8 cellular contexts compared by ENCODE assay signal in the genomic region with DNA sequence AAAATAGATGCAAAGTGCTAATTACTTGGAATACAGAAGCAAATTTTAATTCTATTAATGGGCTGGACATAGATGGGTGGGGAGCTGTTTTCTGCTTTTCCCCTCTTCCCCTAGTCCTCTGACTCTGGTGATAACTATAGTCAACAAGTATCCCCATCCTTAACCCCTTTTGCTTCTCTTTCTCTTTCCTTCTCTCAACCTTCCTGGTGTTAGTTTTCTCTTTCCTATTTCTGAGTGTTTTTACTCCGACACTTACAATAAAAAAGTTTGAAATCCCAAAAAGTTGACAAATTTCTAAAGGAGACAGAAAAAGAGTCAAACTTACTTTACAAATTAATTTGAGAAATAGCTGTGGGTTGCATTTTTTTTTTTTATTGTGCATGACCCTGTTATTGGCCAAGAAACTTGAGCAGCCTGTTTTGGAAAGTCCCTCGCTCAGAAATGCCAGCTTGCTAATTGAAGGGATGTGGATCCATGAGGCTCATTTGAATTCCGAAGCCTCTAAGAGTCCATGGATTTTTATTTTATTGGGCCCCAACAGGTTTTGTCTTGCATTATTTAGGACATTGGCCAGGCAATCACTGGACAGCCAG. TPM values are rescaled to one million over a fixed set of nuclear protein-coding genes. Genes with fewer than 3 reads are reported as not detected.
DNase-seq lines count a peak whose midpoint lies in the region; ATAC-seq and TF ChIP-seq lines count a peak whose summit lies in the region.

No MANE protein-coding gene starts in this region.

- TF ChIP-seq POLR2A in gastroesophageal sphincter (IDR thresholded peaks at IDR 0.05), result no peak

- CTCF ChIA-PET in activated CD4-positive, alpha-beta T cell treated with anti-CD3 and anti-CD28 coated beads for 36 hours (lab: Charles Lee), result interaction anchor here (0.6 to 6.3 kb wide), 10 partner anchors 8 to 247 kb away, joined by 3 to 53 read pairs (median 4); no protein-coding TSS in a partner anchor
- CTCF ChIA-PET in activated CD4-positive, alpha-beta memory T cell treated with anti-CD3 and anti-CD28 coated beads for 36 hours (lab: Charles Lee), result interaction anchor here (0.7 to 2.4 kb wide), 6 partner anchors 10 to 157 kb away, joined by 3 to 13 read pairs (median 3); no protein-coding TSS in a partner anchor

- H3K36me3 Mint-ChIP-seq in activated CD4-positive, alpha-beta T cell treated with anti-CD3 and anti-CD28 coated beads for 36 hours (ENCODE audit: low read depth), result peaks cover 6% of the 10 kb centered on the region
- peaks cover 30% of the 10 kb centered on the region for H3K36me3 Mint-ChIP-seq in activated CD4-positive, alpha-beta memory T cell treated with anti-CD3 and anti-CD28 coated beads for 36 hours

- H3K4me1 ChIP-seq in gastroesophageal sphincter (peaks cover 4 to 66% (median 6%) of the 10 kb centered on the region in 3 donors), subcutaneous abdominal adipose tissue (ENCODE audit: control insufficient read depth in 5 of 5, insufficient read depth in 5 of 5, low read length in 5 of 5) (peaks cover 0 to 35% (median 31%) of the 10 kb centered on the region in 5 donors)

- TF ChIP-seq CTCF in gastroesophageal sphincter (IDR thresholded peaks at IDR 0.05), result no peak

- H3K27ac Mint-ChIP-seq in activated CD4-positive, alpha-beta T cell treated with anti-CD3 and anti-CD28 coated beads for 36 hours, result peak overlapping the region; percentile 74
- H3K27ac Mint-ChIP-seq in activated CD4-positive, alpha-beta memory T cell treated with anti-CD3 and anti-CD28 coated beads for 36 hours, result peak overlapping the region; percentile 94

- 44 to 50% methylated on average over 3 of the region's 3 CpGs for WGBS in gastroesophageal sphincter (ENCODE audit: low coverage in 1 of 2), 2 donors

- no peaks in the 10 kb centered on the region for H3K27me3 Mint-ChIP-seq in activated CD4-positive, alpha-beta T cell treated with anti-CD3 and anti-CD28 coated beads for 36 hours
- H3K27me3 Mint-ChIP-seq in activated CD4-positive, alpha-beta memory T cell treated with anti-CD3 and anti-CD28 coated beads for 36 hours, result no peaks in the 10 kb centered on the region

- H3K4me1 Mint-ChIP-seq in activated CD4-positive, alpha-beta T cell treated with anti-CD3 and anti-CD28 coated beads for 36 hours, result peaks cover 64% of the 10 kb centered on the region
- H3K4me1 Mint-ChIP-seq in activated CD4-positive, alpha-beta memory T cell treated with anti-CD3 and anti-CD28 coated beads for 36 hours (ENCODE audit: low read depth), result peaks cover 71% of the 10 kb centered on the region

- DNase-seq in activated CD4-positive, alpha-beta T cell treated with anti-CD3 and anti-CD28 coated beads for 36 hours, result no peak
- no peak for DNase-seq in activated CD4-positive, alpha-beta T cell treated with anti-CD3 and anti-CD28 coated beads for 1 hour
- peak; percentile 30 for DNase-seq in activated CD4-positive, alpha-beta memory T cell treated with anti-CD3 and anti-CD28 coated beads for 36 hours
- DNase-seq in UCSD-AML1 (lab: John Stamatoyannopoulos, UW; ENCODE audit: unreplicated experiment), result no peak

- no peaks in the 10 kb centered on the region for H3K36me3 ChIP-seq in gastroesophageal sphincter
- H3K36me3 ChIP-seq in subcutaneous abdominal adipose tissue (ENCODE audit: control insufficient read depth in 5 of 5, insufficient read depth in 5 of 5, low read length in 5 of 5), result no peaks in the 10 kb centered on the region

- no peak for TF ChIP-seq EP300 in gastroesophageal sphincter (IDR thresholded peaks at IDR 0.05)

- H3K9me3 Mint-ChIP-seq in activated CD4-positive, alpha-beta T cell treated with anti-CD3 and anti-CD28 coated beads for 36 hours (ENCODE audit: low read depth), result no peaks in the 10 kb centered on the region
- no peaks in the 10 kb centered on the region for H3K9me3 Mint-ChIP-seq in activated CD4-positive, alpha-beta memory T cell treated with anti-CD3 and anti-CD28 coated beads for 36 hours

- no peaks in the 10 kb centered on the region for H3K9me3 ChIP-seq in gastroesophageal sphincter
- H3K9me3 ChIP-seq in subcutaneous abdominal adipose tissue (ENCODE audit: control insufficient read depth in 5 of 5, low read length in 5 of 5), result no peaks in the 10 kb centered on the region

- POLR2A ChIA-PET in activated CD4-positive, alpha-beta T cell treated with anti-CD3 and anti-CD28 coated beads for 36 hours (lab: Charles Lee), result interaction anchor here (0.7 kb wide), 1 partner anchor 251 kb away, joined by 3 read pairs; no protein-coding TSS in a partner anchor
- POLR2A ChIA-PET in activated CD4-positive, alpha-beta memory T cell treated with anti-CD3 and anti-CD28 coated beads for 36 hours (lab: Charles Lee), result interaction anchor here (1.7 to 4.8 kb wide), 3 partner anchors 8 to 32 kb away, joined by 3 to 122 read pairs (median 6); no protein-coding TSS in a partner anchor

- intact Hi-C loops in activated CD4-positive, alpha-beta T cell treated with anti-CD3 and anti-CD28 coated beads for 36 hours (cut with DNase I, micrococcal nuclease), result loop anchor here (5.0 to 10.0 kb wide), 5 partner anchors 111 to 1882 kb away; a partner anchor contains a TSS
- intact Hi-C loops in activated CD4-positive, alpha-beta memory T cell treated with anti-CD3 and anti-CD28 coated beads for 36 hours (cut with micrococcal nuclease), result loop anchor here (10.0 kb wide), 1 partner anchor 422 kb away; a partner anchor contains a TSS

- H3K4me3 Mint-ChIP-seq in activated CD4-positive, alpha-beta T cell treated with anti-CD3 and anti-CD28 coated beads for 36 hours, result peak overlapping the region; percentile 87
- peak overlapping the region; percentile 86 for H3K4me3 Mint-ChIP-seq in activated CD4-positive, alpha-beta memory T cell treated with anti-CD3 and anti-CD28 coated beads for 36 hours

- H3K27ac ChIP-seq in gastroesophageal sphincter (peak overlapping the region in 3 of 4 donors; percentile 21 to 97 (median 95)), subcutaneous abdominal adipose tissue (ENCODE audit: low read depth, low read length) (peak overlapping the region; percentile 62)

- H3K9ac ChIP-seq in subcutaneous abdominal adipose tissue (ENCODE audit: low read length in 5 of 5), result peak overlapping the region in 1 of 5 donors; percentile 40

- H3K27me3 ChIP-seq in gastroesophageal sphincter (no peaks in the 10 kb centered on the region), subcutaneous abdominal adipose tissue (ENCODE audit: control insufficient read depth in 5 of 5, insufficient read depth in 4 of 5, low read length in 5 of 5) (no peaks in the 10 kb centered on the region)

- ATAC-seq in activated CD4-positive, alpha-beta T cell treated with anti-CD3 and anti-CD28 coated beads for 36 hours, result no peak
- ATAC-seq in gastroesophageal sphincter (no peak), HG03025 (IDR thresholded peaks at IDR 0.05; ENCODE audit: low FRiP score, unreplicated experiment) (no peak), HG03045 (IDR thresholded peaks at IDR 0.05; ENCODE audit: unreplicated experiment) (no peak)

- H3K4me3 ChIP-seq in gastroesophageal sphincter, result peak overlapping the region; percentile 11 to 79
- peak overlapping the region; percentile 31 to 93 (median 59) for H3K4me3 ChIP-seq in subcutaneous abdominal adipose tissue (ENCODE audit: low read depth in 1 of 5, low read length in 5 of 5)

RNA-seq across cellular contexts. Expression of a gene that starts 2.4 kb away (rescaled TPM):
- 10 to 100 TPM; 34.1 to 34.9 TPM for total RNA-seq in activated CD4-positive, alpha-beta T cell treated with anti-CD3 and anti-CD28 coated beads for 36 hours
- total RNA-seq in activated CD4-positive, alpha-beta memory T cell treated with anti-CD3 and anti-CD28 coated beads for 36 hours, result 10 to 100 TPM; 62.2 to 63.5 TPM
- 10 to 100 TPM; 15.0 to 27.5 (median 19.6) TPM for total RNA-seq in gastroesophageal sphincter

RNA-seq across cellular contexts. Expression of a gene that starts 40.5 kb away (rescaled TPM):
- total RNA-seq in activated CD4-positive, alpha-beta T cell treated with anti-CD3 and anti-CD28 coated beads for 36 hours, result 10 to 100 TPM in 1 of 2 experiments, 1 to 10 TPM in 1; 8.5 to 10.2 TPM
- 10 to 100 TPM; 18.6 to 23.3 TPM for total RNA-seq in activated CD4-positive, alpha-beta memory T cell treated with anti-CD3 and anti-CD28 coated beads for 36 hours
- 1,000 to 10,000 TPM; 5,887 to 9,086 (median 7,887) TPM for total RNA-seq in gastroesophageal sphincter

Comparison
In these comparisons a context has a peak if more than half of its experiments do, and no peak if none do; other contexts are left out.
1. RNA of a gene that starts 40.5 kb away (total RNA-seq): 5,887 to 9,086 TPM in gastroesophageal sphincter; 18.6 to 23.3 TPM in activated CD4-positive, alpha-beta memory T cell treated with anti-CD3 and anti-CD28 coated beads for 36 hours and 8.5 to 10.2 TPM in activated CD4-positive, alpha-beta T cell treated with anti-CD3 and anti-CD28 coated beads for 36 hours; every median in the first group is over 100 times any median in the second.